In genomic region chr17:32822996-32823395, GRCh38 we compare ENCODE assay signal across 1 cellular context.
A peak's percentile ranks its signal among the peaks of the same experiment; 100 is the strongest.
TF ChIP-seq lines count a peak whose summit lies in the region.

No MANE protein-coding gene starts in this region.

TF ChIP-seq in HepG2, 621 proteins besides CTCF, POLR2A, EP300 and RAD21:
- TF ChIP-seq MAF1 (CRISPR knock-in tag; IDR thresholded peaks at IDR 0.05; ENCODE audit: borderline replicate concordance): no peak
- TF ChIP-seq NFE2 (CRISPR knock-in tag; IDR thresholded peaks at IDR 0.05): no peak
- TF ChIP-seq SAP130 (CRISPR knock-in tag; IDR thresholded peaks at IDR 0.05; ENCODE audit: low read depth): peak; percentile 27; the same call in 1 of the 2 replicates
- no peak for TF ChIP-seq NR2F6 (IDR thresholded peaks at IDR 0.05)
- 0 out of 2 replicates have a peak, but pooled peaks have one; percentile 9 for TF ChIP-seq NR2F6 (CRISPR knock-in tag; IDR thresholded peaks at IDR 0.05)
- no peak for TF ChIP-seq ZNF101 (CRISPR knock-in tag; IDR thresholded peaks at IDR 0.05; ENCODE audit: borderline replicate concordance, low read depth)
- no peak for TF ChIP-seq TSC22D2 (CRISPR knock-in tag; IDR thresholded peaks at IDR 0.05; ENCODE audit: borderline replicate concordance)
- no peak for TF ChIP-seq BRF2 (CRISPR knock-in tag; IDR thresholded peaks at IDR 0.05)
- TF ChIP-seq RAD51 (IDR thresholded peaks at IDR 0.05; ENCODE audit: borderline replicate concordance): peak; percentile 23; the same call in 1 of the 2 replicates
- TF ChIP-seq ZBED4 (CRISPR knock-in tag; IDR thresholded peaks at IDR 0.05; ENCODE audit: borderline replicate concordance): no peak
- TF ChIP-seq SNAI1 (CRISPR knock-in tag; IDR thresholded peaks at IDR 0.05; ENCODE audit: borderline replicate concordance): no peak
- no peak for TF ChIP-seq ZNF770 (CRISPR knock-in tag; IDR thresholded peaks at IDR 0.05)
- TF ChIP-seq TAF1 (CRISPR knock-in tag; IDR thresholded peaks at IDR 0.05): no peak
- TF ChIP-seq CC2D1A (CRISPR knock-in tag; IDR thresholded peaks at IDR 0.05): no peak
- no peak for TF ChIP-seq ZBTB33 (CRISPR knock-in tag; IDR thresholded peaks at IDR 0.05)
- no peak for TF ChIP-seq KLF11 (CRISPR knock-in tag; IDR thresholded peaks at IDR 0.05)
- no peak for TF ChIP-seq HINFP (CRISPR knock-in tag; IDR thresholded peaks at IDR 0.05; ENCODE audit: low read depth)
- TF ChIP-seq ZNF280B (CRISPR knock-in tag; IDR thresholded peaks at IDR 0.05; ENCODE audit: borderline replicate concordance): no peak
- no peak for TF ChIP-seq CAMTA2 (CRISPR knock-in tag; IDR thresholded peaks at IDR 0.05; ENCODE audit: borderline replicate concordance)
TF ChIP-seq in HepG2: peak in this region for 3.
